8 cellular contexts compared by ENCODE assay signal in the genomic region with DNA sequence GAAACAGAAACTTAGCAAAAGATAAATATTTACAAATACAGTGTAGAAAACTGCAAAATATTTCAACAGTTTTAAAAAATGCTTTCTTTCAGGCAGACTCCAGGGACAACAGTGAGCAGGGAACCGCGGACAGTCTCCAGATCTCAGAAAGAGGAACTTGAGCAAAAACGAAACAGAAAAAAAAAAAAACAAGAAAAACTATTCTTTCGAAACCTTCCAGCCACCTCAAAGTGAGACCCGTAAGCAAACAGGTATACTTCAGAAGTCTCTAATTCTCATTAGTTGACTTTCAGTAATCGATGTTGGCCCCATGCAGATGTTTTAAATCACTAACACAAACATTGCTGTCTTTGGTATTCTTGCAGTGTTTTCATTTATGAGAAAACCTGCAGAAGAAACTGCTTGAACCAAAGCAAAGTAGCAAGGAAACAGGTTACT. TPM values are rescaled to one million over a fixed set of nuclear protein-coding genes. Genes with fewer than 3 reads are reported as not detected.
A peak's percentile ranks its signal among the peaks of the same experiment; 100 is the strongest.
DNase-seq lines count a peak whose midpoint lies in the region; ATAC-seq and TF ChIP-seq lines count a peak whose summit lies in the region.

No MANE protein-coding gene starts in this region.

- H3K4me3 ChIP-seq in effector memory CD4-positive, alpha-beta T cell (ENCODE audit: insufficient read depth, low read depth, low read length, poor library complexity, severe bottlenecking), result no peak overlapping the region

- no peaks in the 10 kb centered on the region for H3K9me3 ChIP-seq in CD4-positive, alpha-beta T cell (ENCODE audit: control insufficient read depth, low read length)
- H3K9me3 ChIP-seq in effector memory CD4-positive, alpha-beta T cell (ENCODE audit: control insufficient read depth, low read length), result no peaks in the 10 kb centered on the region

- intact Hi-C loops in CD4-positive, alpha-beta T cell (cut with DNase I, micrococcal nuclease), result no loop called here
- intact Hi-C loops in activated T-helper 2 cell treated with anti-CD3 and anti-CD28 coated beads, Interferon-gamma antibody, Interleukin-2, Interleukin-4, amounts not matched to agents 10 μg/mL and 5 μg/mL and 100 μg/mL, durations not matched to agents 14 hours and 24 hours and 36 hours (cut with micrococcal nuclease), result loop anchor here (2.0 kb wide), 1 partner anchor 18 kb away; no protein-coding TSS in a partner anchor

- no peak overlapping the region for H3K27ac ChIP-seq in CD4-positive, alpha-beta T cell (ENCODE audit: low read depth, low read length)
- H3K27ac ChIP-seq in effector memory CD4-positive, alpha-beta T cell (ENCODE audit: insufficient read depth, low read length, poor library complexity, severe bottlenecking), result no peak overlapping the region

- H3K36me3 Mint-ChIP-seq in CD4-positive, alpha-beta T cell (ENCODE audit: low read depth), result no peaks in the 10 kb centered on the region
- no peaks in the 10 kb centered on the region for H3K36me3 Mint-ChIP-seq in activated T-helper 2 cell treated with anti-CD3 and anti-CD28 coated beads, Interferon-gamma antibody, Interleukin-2, Interleukin-4, amounts not matched to agents 10 μg/mL and 5 μg/mL and 100 μg/mL, durations not matched to agents 14 hours and 24 hours and 36 hours (ENCODE audit: low read depth)

- peaks cover 16% of the 10 kb centered on the region for H3K4me1 Mint-ChIP-seq in CD4-positive, alpha-beta T cell (ENCODE audit: low read depth)
- peaks cover 72% of the 10 kb centered on the region for H3K4me1 Mint-ChIP-seq in activated T-helper 2 cell treated with anti-CD3 and anti-CD28 coated beads, Interferon-gamma antibody, Interleukin-2, Interleukin-4, amounts not matched to agents 10 μg/mL and 5 μg/mL and 100 μg/mL, durations not matched to agents 14 hours and 24 hours and 36 hours (ENCODE audit: low read depth)

- no peaks in the 10 kb centered on the region for H3K4me1 ChIP-seq in effector memory CD4-positive, alpha-beta T cell (ENCODE audit: control insufficient read depth, insufficient read depth, low read length, poor library complexity, severe bottlenecking)

- H3K27me3 Mint-ChIP-seq in CD4-positive, alpha-beta T cell, result peaks cover 4% of the 10 kb centered on the region
- no peaks in the 10 kb centered on the region for H3K27me3 Mint-ChIP-seq in activated T-helper 2 cell treated with anti-CD3 and anti-CD28 coated beads, Interferon-gamma antibody, Interleukin-2, Interleukin-4, amounts not matched to agents 10 μg/mL and 5 μg/mL and 100 μg/mL, durations not matched to agents 14 hours and 24 hours and 36 hours (ENCODE audit: low read depth)

- DNase-seq in CD4-positive, alpha-beta T cell, result no peak
- DNase-seq in activated T-helper 2 cell treated with anti-CD3 and anti-CD28 coated beads, Interferon-gamma antibody, Interleukin-2, Interleukin-4, amounts not matched to agents 10 μg/mL and 5 μg/mL and 100 μg/mL, durations not matched to agents 14 hours and 24 hours and 36 hours (ENCODE audit: low spot score), result peak; percentile 26
- DNase-seq in effector memory CD4-positive, alpha-beta T cell, result no peak
- no peak for DNase-seq in EL
- no peak for DNase-seq in 8988T
- no peak for DNase-seq in NCI-H1694 (lab: John Stamatoyannopoulos, UW)

- no peaks in the 10 kb centered on the region for H3K9me3 Mint-ChIP-seq in CD4-positive, alpha-beta T cell
- H3K9me3 Mint-ChIP-seq in activated T-helper 2 cell treated with anti-CD3 and anti-CD28 coated beads, Interferon-gamma antibody, Interleukin-2, Interleukin-4, amounts not matched to agents 10 μg/mL and 5 μg/mL and 100 μg/mL, durations not matched to agents 14 hours and 24 hours and 36 hours, result no peaks in the 10 kb centered on the region

- no peak overlapping the region for H3K27ac Mint-ChIP-seq in CD4-positive, alpha-beta T cell
- H3K27ac Mint-ChIP-seq in activated T-helper 2 cell treated with anti-CD3 and anti-CD28 coated beads, Interferon-gamma antibody, Interleukin-2, Interleukin-4, amounts not matched to agents 10 μg/mL and 5 μg/mL and 100 μg/mL, durations not matched to agents 14 hours and 24 hours and 36 hours, result peak overlapping the region; percentile 84

- H3K4me3 Mint-ChIP-seq in CD4-positive, alpha-beta T cell, result peak overlapping the region; percentile 8
- peak overlapping the region; percentile 59 for H3K4me3 Mint-ChIP-seq in activated T-helper 2 cell treated with anti-CD3 and anti-CD28 coated beads, Interferon-gamma antibody, Interleukin-2, Interleukin-4, amounts not matched to agents 10 μg/mL and 5 μg/mL and 100 μg/mL, durations not matched to agents 14 hours and 24 hours and 36 hours (ENCODE audit: low read depth)

- CTCF ChIA-PET in CD4-positive, alpha-beta T cell (lab: Charles Lee), result no interaction called here

- peaks cover 3% of the 10 kb centered on the region for H3K27me3 ChIP-seq in CD4-positive, alpha-beta T cell (ENCODE audit: control insufficient read depth, insufficient read depth, low read length)
- no peaks in the 10 kb centered on the region for H3K27me3 ChIP-seq in effector memory CD4-positive, alpha-beta T cell (replicated peaks; ENCODE audit: control insufficient read depth, insufficient read depth, low read length, poor library complexity, severe bottlenecking)

- no peaks in the 10 kb centered on the region for H3K36me3 ChIP-seq in effector memory CD4-positive, alpha-beta T cell (ENCODE audit: control insufficient read depth, insufficient read depth, low read length)

- POLR2A ChIA-PET in CD4-positive, alpha-beta T cell (lab: Charles Lee), result no interaction called here

- ATAC-seq in CD4-positive, alpha-beta T cell (ENCODE audit: poor library complexity), result no peak
- ATAC-seq in GM19324 (IDR thresholded peaks at IDR 0.05; ENCODE audit: low FRiP score, unreplicated experiment), result peak; percentile 80
- peak; percentile 71 for ATAC-seq in HG03520 (IDR thresholded peaks at IDR 0.05; ENCODE audit: unreplicated experiment)

- TF ChIP-seq CTCF in CD4-positive, alpha-beta T cell (IDR thresholded peaks at IDR 0.05), result no peak

RNA-seq across cellular contexts. Expression of gene CCL1, which starts 15.7 kb away (rescaled TPM):
- total RNA-seq in CD4-positive, alpha-beta T cell, result not detected
- 88.1 and 98.4 TPM in 2 replicates for total RNA-seq in activated T-helper 2 cell treated with anti-CD3 and anti-CD28 coated beads, Interferon-gamma antibody, Interleukin-2, Interleukin-4, amounts not matched to agents 10 μg/mL and 5 μg/mL and 100 μg/mL, durations not matched to agents 14 hours and 24 hours and 36 hours

RNA-seq across cellular contexts. Expression of gene CCL13, which starts 22.4 kb away (rescaled TPM):
- total RNA-seq in CD4-positive, alpha-beta T cell, result not detected
- total RNA-seq in activated T-helper 2 cell treated with anti-CD3 and anti-CD28 coated beads, Interferon-gamma antibody, Interleukin-2, Interleukin-4, amounts not matched to agents 10 μg/mL and 5 μg/mL and 100 μg/mL, durations not matched to agents 14 hours and 24 hours and 36 hours, result not detected in 2 replicates

RNA-seq across cellular contexts. Expression of gene CCL8, which starts 59.4 kb away (rescaled TPM):
- not detected for total RNA-seq in CD4-positive, alpha-beta T cell
- total RNA-seq in activated T-helper 2 cell treated with anti-CD3 and anti-CD28 coated beads, Interferon-gamma antibody, Interleukin-2, Interleukin-4, amounts not matched to agents 10 μg/mL and 5 μg/mL and 100 μg/mL, durations not matched to agents 14 hours and 24 hours and 36 hours, result not detected in 2 replicates

Comparison
In these comparisons a context has a peak if more than half of its experiments do, and no peak if none do; other contexts are left out.
1. RNA of gene CCL1, which starts 15.7 kb away (total RNA-seq): 88.1 to 98.4 TPM in activated T-helper 2 cell treated with anti-CD3 and anti-CD28 coated beads, Interferon-gamma antibody, Interleukin-2, Interleukin-4, amounts not matched to agents 10 μg/mL and 5 μg/mL and 100 μg/mL, durations not matched to agents 14 hours and 24 hours and 36 hours; not detected in CD4-positive, alpha-beta T cell; every median in the first group is over 10 times any median in the second.